1 cellular context compared by ENCODE assay signal in genomic region chr19:2944775-2945574, GRCh38.
A peak's percentile ranks its signal among the peaks of the same experiment; 100 is the strongest.
TF ChIP-seq lines count a peak whose summit lies in the region.

Gene ZNF77, minus strand, starts transcription at chr19:2944971. Its CDS starts 131 bp downstream, at chr19:2944840.

TF ChIP-seq in HepG2, 621 proteins besides CTCF, POLR2A, EP300 and RAD21 (continued from another document and continues in another):
- TF ChIP-seq TOE1 (CRISPR knock-in tag; IDR thresholded peaks at IDR 0.05) (no peak), SNAPC5 (CRISPR knock-in tag; IDR thresholded peaks at IDR 0.05; ENCODE audit: borderline replicate concordance) (no peak), ZNF709 (CRISPR knock-in tag; IDR thresholded peaks at IDR 0.05) (no peak; the same call in 1 of the 2 replicates), SIX1 (CRISPR knock-in tag; IDR thresholded peaks at IDR 0.05; ENCODE audit: borderline replicate concordance) (peak; percentile 58; the same call in 1 of the 2 replicates), MAF1 (CRISPR knock-in tag; IDR thresholded peaks at IDR 0.05; ENCODE audit: borderline replicate concordance) (peak; percentile 25; the same call in 1 of the 2 replicates), SP5 (CRISPR knock-in tag; IDR thresholded peaks at IDR 0.05; ENCODE audit: borderline replicate concordance, low read depth) (peak; percentile 70), ZNF275 (CRISPR knock-in tag; IDR thresholded peaks at IDR 0.05; ENCODE audit: borderline replicate concordance) (peak; percentile 68; the same call in 1 of the 2 replicates), BCL6 (CRISPR knock-in tag; IDR thresholded peaks at IDR 0.05) (0 out of 2 replicates have a peak, but pooled peaks have one; percentile 8), SP140L (CRISPR knock-in tag; IDR thresholded peaks at IDR 0.05; ENCODE audit: borderline replicate concordance) (no peak), HES4 (CRISPR knock-in tag; IDR thresholded peaks at IDR 0.05; ENCODE audit: borderline replicate concordance) (0 out of 2 replicates have a peak, but pooled peaks have one; percentile 39), PHF20 (CRISPR knock-in tag; IDR thresholded peaks at IDR 0.05) (peak; percentile 46; the same call in 1 of the 2 replicates), ZNF407 (CRISPR knock-in tag; IDR thresholded peaks at IDR 0.05; ENCODE audit: not compliant biosample characterization) (peak; percentile 80), ZNF770 (CRISPR knock-in tag; IDR thresholded peaks at IDR 0.05) (peak; percentile 71), ZNF598 (CRISPR knock-in tag; IDR thresholded peaks at IDR 0.05; ENCODE audit: borderline replicate concordance) (0 out of 2 replicates have a peak, but pooled peaks have one; percentile 20), ZNF800 (CRISPR knock-in tag; IDR thresholded peaks at IDR 0.05) (peak; percentile 77), KLF9 (CRISPR knock-in tag; IDR thresholded peaks at IDR 0.05; ENCODE audit: low read depth) (peak; percentile 61; the same call in 1 of the 2 replicates), KLF11 (CRISPR knock-in tag; IDR thresholded peaks at IDR 0.05) (no peak; the same call in 1 of the 2 replicates), ASH2L (IDR thresholded peaks at IDR 0.05; ENCODE audit: insufficient read length, low read depth, low read length) (peak; percentile 47), ZNF335 (CRISPR knock-in tag; IDR thresholded peaks at IDR 0.05) (no peak), ZNF839 (CRISPR knock-in tag; IDR thresholded peaks at IDR 0.05; ENCODE audit: borderline replicate concordance) (no peak), ZNF280B (CRISPR knock-in tag; IDR thresholded peaks at IDR 0.05; ENCODE audit: borderline replicate concordance) (no peak), ZNF510 (CRISPR knock-in tag; IDR thresholded peaks at IDR 0.05; ENCODE audit: low read depth) (no peak; the same call in 1 of the 2 replicates), NONO (IDR thresholded peaks at IDR 0.05) (no peak), NONO (CRISPR knock-in tag; conservative IDR thresholded peaks at IDR 0.05) (peak; percentile 91), HNRNPK (IDR thresholded peaks at IDR 0.05; ENCODE audit: low read depth, low read length, poor library complexity, severe bottlenecking) (peak; percentile 2), ZNF556 (CRISPR knock-in tag; IDR thresholded peaks at IDR 0.05; ENCODE audit: borderline replicate concordance) (peak; percentile 73), THAP11 (CRISPR knock-in tag; IDR thresholded peaks at IDR 0.05) (peak; percentile 72), FOXC1 (CRISPR knock-in tag; IDR thresholded peaks at IDR 0.05; ENCODE audit: borderline replicate concordance) (peak; percentile 20; the same call in 1 of the 2 replicates), MXD4 (CRISPR knock-in tag; IDR thresholded peaks at IDR 0.05) (peak; percentile 92)
- TF ChIP-seq, protein P1, sequence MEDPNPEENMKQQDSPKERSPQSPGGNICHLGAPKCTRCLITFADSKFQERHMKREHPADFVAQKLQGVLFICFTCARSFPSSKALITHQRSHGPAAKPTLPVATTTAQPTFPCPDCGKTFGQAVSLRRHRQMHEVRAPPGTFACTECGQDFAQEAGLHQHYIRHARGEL (CRISPR knock-in tag; IDR thresholded peaks at IDR 0.05) = 0 out of 2 replicates have a peak, but pooled peaks have one; percentile 39
- TF ChIP-seq, protein P2, sequence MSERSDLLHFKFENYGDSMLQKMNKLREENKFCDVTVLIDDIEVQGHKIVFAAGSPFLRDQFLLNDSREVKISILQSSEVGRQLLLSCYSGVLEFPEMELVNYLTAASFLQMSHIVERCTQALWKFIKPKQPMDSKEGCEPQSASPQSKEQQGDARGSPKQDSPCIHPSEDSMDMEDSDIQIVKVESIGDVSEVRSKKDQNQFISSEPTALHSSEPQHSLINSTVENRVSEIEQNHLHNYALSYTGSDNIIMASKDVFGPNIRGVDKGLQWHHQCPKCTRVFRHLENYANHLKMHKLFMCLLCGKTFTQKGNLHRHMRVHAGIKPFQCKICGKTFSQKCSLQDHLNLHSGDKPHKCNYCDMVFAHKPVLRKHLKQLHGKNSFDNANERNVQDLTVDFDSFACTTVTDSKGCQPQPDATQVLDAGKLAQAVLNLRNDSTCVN (CRISPR knock-in tag; IDR thresholded peaks at IDR 0.05; ENCODE audit: borderline replicate concordance) = peak; percentile 33; the same call in 1 of the 2 replicates
- TF ChIP-seq, protein P3, sequence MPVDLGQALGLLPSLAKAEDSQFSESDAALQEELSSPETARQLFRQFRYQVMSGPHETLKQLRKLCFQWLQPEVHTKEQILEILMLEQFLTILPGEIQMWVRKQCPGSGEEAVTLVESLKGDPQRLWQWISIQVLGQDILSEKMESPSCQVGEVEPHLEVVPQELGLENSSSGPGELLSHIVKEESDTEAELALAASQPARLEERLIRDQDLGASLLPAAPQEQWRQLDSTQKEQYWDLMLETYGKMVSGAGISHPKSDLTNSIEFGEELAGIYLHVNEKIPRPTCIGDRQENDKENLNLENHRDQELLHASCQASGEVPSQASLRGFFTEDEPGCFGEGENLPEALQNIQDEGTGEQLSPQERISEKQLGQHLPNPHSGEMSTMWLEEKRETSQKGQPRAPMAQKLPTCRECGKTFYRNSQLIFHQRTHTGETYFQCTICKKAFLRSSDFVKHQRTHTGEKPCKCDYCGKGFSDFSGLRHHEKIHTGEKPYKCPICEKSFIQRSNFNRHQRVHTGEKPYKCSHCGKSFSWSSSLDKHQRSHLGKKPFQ (CRISPR knock-in tag; IDR thresholded peaks at IDR 0.05; ENCODE audit: insufficient replicate concordance) = no peak
- TF ChIP-seq, protein P4, sequence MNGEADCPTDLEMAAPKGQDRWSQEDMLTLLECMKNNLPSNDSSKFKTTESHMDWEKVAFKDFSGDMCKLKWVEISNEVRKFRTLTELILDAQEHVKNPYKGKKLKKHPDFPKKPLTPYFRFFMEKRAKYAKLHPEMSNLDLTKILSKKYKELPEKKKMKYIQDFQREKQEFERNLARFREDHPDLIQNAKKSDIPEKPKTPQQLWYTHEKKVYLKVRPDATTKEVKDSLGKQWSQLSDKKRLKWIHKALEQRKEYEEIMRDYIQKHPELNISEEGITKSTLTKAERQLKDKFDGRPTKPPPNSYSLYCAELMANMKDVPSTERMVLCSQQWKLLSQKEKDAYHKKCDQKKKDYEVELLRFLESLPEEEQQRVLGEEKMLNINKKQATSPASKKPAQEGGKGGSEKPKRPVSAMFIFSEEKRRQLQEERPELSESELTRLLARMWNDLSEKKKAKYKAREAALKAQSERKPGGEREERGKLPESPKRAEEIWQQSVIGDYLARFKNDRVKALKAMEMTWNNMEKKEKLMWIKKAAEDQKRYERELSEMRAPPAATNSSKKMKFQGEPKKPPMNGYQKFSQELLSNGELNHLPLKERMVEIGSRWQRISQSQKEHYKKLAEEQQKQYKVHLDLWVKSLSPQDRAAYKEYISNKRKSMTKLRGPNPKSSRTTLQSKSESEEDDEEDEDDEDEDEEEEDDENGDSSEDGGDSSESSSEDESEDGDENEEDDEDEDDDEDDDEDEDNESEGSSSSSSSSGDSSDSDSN (CRISPR knock-in tag; IDR thresholded peaks at IDR 0.05) = peak; percentile 81; the same call in 1 of the 2 replicates
